Comparison of ENCODE assay signal across 10 cellular contexts in genomic region chr10:80289451-80290287, GRCh38. TPM values are rescaled to one million over a fixed set of nuclear protein-coding genes. Genes with fewer than 3 reads are reported as not detected.
DNase-seq lines count a peak whose midpoint lies in the region; ATAC-seq, FAIRE-seq and TF ChIP-seq lines count a peak whose summit lies in the region.
"Had no signal": no experiment of that assay in that cellular context is flagged by ENCODE, and none has a peak within 500 bp of the region (broad histone marks: within the 10 kb centered on the region; RNA-seq: fewer than 3 reads in every experiment).

Gene MAT1A (minus strand): TSS chr10:80289658. CDS start chr10:80289423, 235 bp downstream.

- peak within 1 kb of the TSS; percentile 11; the same call in 1 of the 2 replicates for H3K4me3 ChIP-seq in Caco-2 (ENCODE audit: low read depth, low read length)
- H3K4me3 ChIP-seq in Karpas-422 (ENCODE audit: low read length): no peak within 1 kb of the TSS
- no peak within 1 kb of the TSS for H3K4me3 ChIP-seq in body of pancreas
- peak within 1 kb of the TSS; percentile 44 to 67 (median 62) for H3K4me3 ChIP-seq in HepG2 (replicated peaks in 1 of 3; ENCODE audit: insufficient read depth in 1 of 3, low read depth in 2 of 3, low read length in 3 of 3)
- H3K4me3 ChIP-seq in smooth muscle cell: no peak within 1 kb of the TSS

- H3K9me3 Mint-ChIP-seq in Caco-2 (ENCODE audit: unreplicated experiment): no peaks in the 10 kb centered on the region
- H3K9me3 Mint-ChIP-seq in CD14-positive monocyte: no peaks in the 10 kb centered on the region
- H3K9me3 Mint-ChIP-seq in natural killer cell treated with Interleukin-12 subunit alpha and Interleukin-12 subunit beta and Interleukin-15 and Interleukin-18, amount 100 ng/mL, for 72 hours: no peaks in the 10 kb centered on the region

- H3K4me1 Mint-ChIP-seq in Caco-2 (ENCODE audit: low read depth, unreplicated experiment) (peaks cover 15% of the 10 kb centered on the region), CD14-positive monocyte (peaks cover 6% of the 10 kb centered on the region)
- no peaks in the 10 kb centered on the region for H3K4me1 Mint-ChIP-seq in natural killer cell treated with Interleukin-12 subunit alpha and Interleukin-12 subunit beta and Interleukin-15 and Interleukin-18, amount 100 ng/mL, for 72 hours (ENCODE audit: low read depth in 2 of 2)

- peak; percentile 19 to 84 (median 76) for TF ChIP-seq POLR2A in body of pancreas (IDR thresholded peaks at IDR 0.05)
- peak; percentile 35 to 76; a peak in 3 of 4 replicates for TF ChIP-seq POLR2A in HepG2 (IDR thresholded peaks at IDR 0.05; ENCODE audit: insufficient read depth in 1 of 2, low read depth in 2 of 2, low read length in 2 of 2)

- H3K9ac ChIP-seq in Karpas-422 (ENCODE audit: low read length): no peak within 1 kb of the TSS
- peak within 1 kb of the TSS; percentile 74 for H3K9ac ChIP-seq in HepG2 (ENCODE audit: insufficient read depth, low read depth, low read length)
- H3K9ac ChIP-seq in smooth muscle cell (ENCODE audit: low read depth): no peak within 1 kb of the TSS

- H3K4me1 ChIP-seq in Caco-2 (peaks cover 25% of the 10 kb centered on the region), Karpas-422 (ENCODE audit: low read length) (peaks cover 16% of the 10 kb centered on the region), body of pancreas (peaks cover 36% of the 10 kb centered on the region), HepG2 (ENCODE audit: insufficient read depth, low read length) (peaks cover 93% of the 10 kb centered on the region), smooth muscle cell (ENCODE audit: low read depth) (no peaks in the 10 kb centered on the region)

- peak; percentile 64 to 66 for DNase-seq in Caco-2
- no peak for DNase-seq in Karpas-422
- peak; percentile 77 to 89 (median 83) for DNase-seq in body of pancreas
- DNase-seq in HepG2 (ENCODE audit: low spot score): peak; percentile 84
- DNase-seq in CD14-positive monocyte (ENCODE audit: low spot score): no peak
- DNase-seq in smooth muscle cell (lab: John Stamatoyannopoulos, UW; ENCODE audit: unreplicated experiment): no peak
- no peak for DNase-seq in natural killer cell treated with Interleukin-12 subunit alpha and Interleukin-12 subunit beta and Interleukin-15 and Interleukin-18, amount 100 ng/mL, for 72 hours (ENCODE audit: low spot score)
- no peak for DNase-seq in pons (ENCODE audit: low spot score)
- DNase-seq: cerebellar nuclear complex, islet precursor cell had no signal

- intact Hi-C loops in Caco-2 (cut with micrococcal nuclease; ENCODE audit: unreplicated experiment) (loop anchor here (2.0 kb wide), 1 partner anchor 17 kb away; no protein-coding TSS in a partner anchor), body of pancreas (cut with DNase I) (no loop called here), HepG2 (cut with micrococcal nuclease; ENCODE audit: unreplicated experiment) (loop anchor here (1.0 kb wide), 1 partner anchor 28 kb away; no protein-coding TSS in a partner anchor), CD14-positive monocyte (cut with micrococcal nuclease) (no loop called here)

- peak in 1 of 2 experiments; percentile 35 for TF ChIP-seq CTCF in Caco-2 (IDR thresholded peaks at IDR 0.05; ENCODE audit: insufficient read depth in 1 of 2, low read depth in 1 of 2, low read length in 1 of 2, severe bottlenecking in 1 of 2, unreplicated experiment in 1 of 2)
- peak in 5 of 7 experiments; percentile 32 to 61 (median 47) for TF ChIP-seq CTCF in body of pancreas (IDR thresholded peaks at IDR 0.05)
- peak; percentile 66 for TF ChIP-seq CTCF in HepG2 (CRISPR knock-in tag; IDR thresholded peaks at IDR 0.05)
- TF ChIP-seq CTCF in CD14-positive monocyte (IDR thresholded peaks at IDR 0.05): no peak
- TF ChIP-seq CTCF in smooth muscle cell (IDR thresholded peaks at IDR 0.05; ENCODE audit: borderline replicate concordance, insufficient read depth, poor library complexity, severe bottlenecking): no peak

- peak; percentile 94 for FAIRE-seq in HepG2 (lab: Jason Lieb, UNC)

- no peaks in the 10 kb centered on the region for H3F3A ChIP-seq in smooth muscle cell (ENCODE audit: low read depth)

- H3K9me3 ChIP-seq in Caco-2 (no peaks in the 10 kb centered on the region), Karpas-422 (ENCODE audit: low read length) (no peaks in the 10 kb centered on the region), body of pancreas (no peaks in the 10 kb centered on the region), HepG2 (ENCODE audit: low read length) (no peaks in the 10 kb centered on the region), smooth muscle cell (replicated peaks; ENCODE audit: low read depth) (no peaks in the 10 kb centered on the region)

- ATAC-seq in body of pancreas (peak; percentile 91), HepG2 (peak; percentile 76)
- no peak for ATAC-seq in natural killer cell treated with Interleukin-12 subunit alpha and Interleukin-12 subunit beta and Interleukin-15 and Interleukin-18, amount 100 ng/mL, for 72 hours

- TF ChIP-seq RAD21 in HepG2 (CRISPR knock-in tag; IDR thresholded peaks at IDR 0.05): 0 out of 2 replicates have a peak, but pooled peaks have one; percentile 8

- H3K9me2 ChIP-seq in Karpas-422 (replicated peaks; ENCODE audit: insufficient read depth, low read length): no peaks in the 10 kb centered on the region

- in situ Hi-C loops in HepG2 (cut with HindIII; ENCODE audit: extremely low pct_ligation_motif_present, low pct_unique_long_range_greater_than_20kb): no loop called here

- H3K27ac ChIP-seq in Karpas-422 (ENCODE audit: low read length): no peak within 1 kb of the TSS
- peak within 1 kb of the TSS; percentile 85 to 91 (median 90) for H3K27ac ChIP-seq in body of pancreas
- peak within 1 kb of the TSS; percentile 94 for H3K27ac ChIP-seq in HepG2 (ENCODE audit: extremely low read length, insufficient read depth, low read length)
- H3K27ac ChIP-seq in smooth muscle cell (ENCODE audit: low read depth): no peak within 1 kb of the TSS

- H4K20me1 ChIP-seq in Karpas-422 (ENCODE audit: insufficient read depth, low read depth, low read length): no peaks in the 10 kb centered on the region
- no peaks in the 10 kb centered on the region for H4K20me1 ChIP-seq in HepG2 (ENCODE audit: insufficient read depth, low read length)
- H4K20me1 ChIP-seq in smooth muscle cell (ENCODE audit: low read depth): no peaks in the 10 kb centered on the region

- BruUV-seq in Caco-2 (replicated peaks; lab: Mats Ljungman, UMichigan): no TSS peak
- BruUV-seq in HepG2 (replicated peaks; lab: Mats Ljungman, UMichigan): no TSS peak

- H2AFZ ChIP-seq in Karpas-422 (ENCODE audit: low read length) (no peak within 1 kb of the TSS), HepG2 (ENCODE audit: low read length) (peak within 1 kb of the TSS; percentile 100), smooth muscle cell (ENCODE audit: low read depth) (no peak within 1 kb of the TSS)

- TF ChIP-seq EP300 in HepG2 (IDR thresholded peaks at IDR 0.05; ENCODE audit: low read depth in 2 of 2, low read length in 2 of 2): peak in 1 of 2 experiments; percentile 50; a peak in 2 of 4 replicates
- TF ChIP-seq EP300 in HepG2 (CRISPR knock-in tag; IDR thresholded peaks at IDR 0.05; ENCODE audit: borderline replicate concordance): peak; percentile 24; the same call in 1 of the 2 replicates

- H3K27me3 ChIP-seq in Caco-2 (replicated peaks; ENCODE audit: control insufficient read depth, insufficient read depth, low read length) (no peaks in the 10 kb centered on the region), Karpas-422 (ENCODE audit: low read length) (no peaks in the 10 kb centered on the region), body of pancreas (no peaks in the 10 kb centered on the region), HepG2 (ENCODE audit: control insufficient read depth in 1 of 2, insufficient read depth in 2 of 2, low read length in 2 of 2) (no peaks in the 10 kb centered on the region; a peak in 1 of 5 replicates), smooth muscle cell (ENCODE audit: low read depth) (peaks cover 3% of the 10 kb centered on the region)

- H3K27me3 Mint-ChIP-seq in Caco-2 (ENCODE audit: insufficient read depth, unreplicated experiment) (no peaks in the 10 kb centered on the region), CD14-positive monocyte (ENCODE audit: low read depth in 3 of 3) (peaks cover 2 to 8% (median 3%) of the 10 kb centered on the region in 3 donors)
- peaks cover 14 to 40% of the 10 kb centered on the region in 2 donors for H3K27me3 Mint-ChIP-seq in natural killer cell treated with Interleukin-12 subunit alpha and Interleukin-12 subunit beta and Interleukin-15 and Interleukin-18, amount 100 ng/mL, for 72 hours

- H3K27ac Mint-ChIP-seq in Caco-2 (ENCODE audit: unreplicated experiment) (peak within 1 kb of the TSS; percentile 20), CD14-positive monocyte (no peak within 1 kb of the TSS)
- H3K27ac Mint-ChIP-seq in natural killer cell treated with Interleukin-12 subunit alpha and Interleukin-12 subunit beta and Interleukin-15 and Interleukin-18, amount 100 ng/mL, for 72 hours: no peak within 1 kb of the TSS

- H3K79me2 ChIP-seq in Karpas-422 (ENCODE audit: low read length) (no peaks in the 10 kb centered on the region), HepG2 (ENCODE audit: insufficient read depth, low read length) (peaks cover 45% of the 10 kb centered on the region), smooth muscle cell (ENCODE audit: low read depth) (no peaks in the 10 kb centered on the region)

- H3K4me2 ChIP-seq in Karpas-422 (ENCODE audit: low read depth, low read length, poor library complexity, severe bottlenecking) (peak within 1 kb of the TSS; percentile 16), HepG2 (ENCODE audit: low read depth, low read length) (peak within 1 kb of the TSS; percentile 89), smooth muscle cell (no peak within 1 kb of the TSS)

- 4 to 10% methylated on average over 9 of the region's 9 CpGs for WGBS in body of pancreas, 2 donors
- 2% methylated on average over 9 of the region's 9 CpGs for WGBS in HepG2 (ENCODE audit: low lambda C conversion rate)
- WGBS in smooth muscle cell (ENCODE audit: low lambda C conversion rate): 42% methylated on average over 9 of the region's 9 CpGs

- POLR2A ChIA-PET in Caco-2 (lab: Charles Lee) (interaction anchor here (0.6 kb wide), 1 partner anchor 380 kb away, joined by 3 read pairs; no protein-coding TSS in a partner anchor), HepG2 (lab: Yijun Ruan, JAX) (interaction anchor here (1.0 to 6.5 kb wide), 11 partner anchors 8 to 209 kb away, joined by 3 to 69 read pairs (median 7); partner anchors contain the start of gene PRXL2A)

- no peaks in the 10 kb centered on the region for H3K36me3 Mint-ChIP-seq in Caco-2 (ENCODE audit: insufficient read depth, unreplicated experiment)
- H3K36me3 Mint-ChIP-seq in CD14-positive monocyte: no peaks in the 10 kb centered on the region
- no peaks in the 10 kb centered on the region for H3K36me3 Mint-ChIP-seq in natural killer cell treated with Interleukin-12 subunit alpha and Interleukin-12 subunit beta and Interleukin-15 and Interleukin-18, amount 100 ng/mL, for 72 hours

- CTCF ChIA-PET in Caco-2 (lab: Charles Lee): no interaction called here
- CTCF ChIA-PET in HepG2 (lab: Yijun Ruan, JAX; ENCODE audit: low intra/inter-chr PET ratio, low total read pairs): interaction anchor here (2.0 kb wide), 1 partner anchor 28 kb away, joined by 11 read pairs; no protein-coding TSS in a partner anchor

- H3K36me3 ChIP-seq in Caco-2 (ENCODE audit: control insufficient read depth, insufficient read depth, low read length): no peaks in the 10 kb centered on the region
- no peaks in the 10 kb centered on the region for H3K36me3 ChIP-seq in Karpas-422 (ENCODE audit: insufficient read depth, low read length)
- H3K36me3 ChIP-seq in body of pancreas (replicated peaks in 1 of 2; ENCODE audit: insufficient read depth in 1 of 2, low read depth in 2 of 2): no peaks in the 10 kb centered on the region
- H3K36me3 ChIP-seq in HepG2 (replicated peaks in 1 of 2; ENCODE audit: control insufficient read depth in 1 of 2, insufficient read depth in 2 of 2, low read length in 2 of 2): peaks cover 0 to 8% of the 10 kb centered on the region in 2 experiments; a peak in 4 of 5 replicates
- no peaks in the 10 kb centered on the region for H3K36me3 ChIP-seq in smooth muscle cell (ENCODE audit: low read depth)

- H3K4me3 Mint-ChIP-seq in Caco-2 (ENCODE audit: unreplicated experiment) (peak within 1 kb of the TSS; percentile 49), CD14-positive monocyte (no peak within 1 kb of the TSS)
- H3K4me3 Mint-ChIP-seq in natural killer cell treated with Interleukin-12 subunit alpha and Interleukin-12 subunit beta and Interleukin-15 and Interleukin-18, amount 100 ng/mL, for 72 hours: no peak within 1 kb of the TSS

RNA-seq across cellular contexts. Expression of gene MAT1A, which starts in this region (rescaled TPM):
- total RNA-seq in Caco-2 (2022): 3.2 and 3.4 TPM in 2 replicates
- not detected in 2 replicates for total RNA-seq in Karpas-422 (2014; rRNA removed; shearing (Covaris generic); ENCODE audit: low replicate concordance)
- total RNA-seq in body of pancreas: 10 to 100 TPM in 1 of 2 donors, 1 to 10 TPM in 1; 9.6 to 11.9 TPM
- total RNA-seq in HepG2 (2016; rRNA removed; fragmentation: Illumina TruSeq; extraction: Trizol): 76.9 and 101 TPM in 2 replicates
- total RNA-seq in HepG2 (2016; cell fraction: cytosol; rRNA removed; fragmentation: Illumina TruSeq; extraction: Trizol; ENCODE audit: low read depth): 8.2 and 9.7 TPM in 2 replicates
- 77.4 and 101 TPM in 2 replicates for total RNA-seq in HepG2 (2016; cell fraction: insoluble cytoplasmic fraction; rRNA removed; fragmentation: Illumina TruSeq; extraction: Trizol)
- 35.3 and 36.5 TPM in 2 replicates for total RNA-seq in HepG2 (2016; cell fraction: membrane; rRNA removed; fragmentation: Illumina TruSeq; extraction: Trizol)
- 51.9 and 57.9 TPM in 2 replicates for total RNA-seq in HepG2 (2016; cell fraction: nucleus; rRNA removed; fragmentation: Illumina TruSeq; extraction: Trizol)
- 57.1 and 71.8 TPM in 2 replicates for polyA plus RNA-seq in HepG2 (2011; rRNA removed)
- 67.8 and 68.7 TPM in 2 replicates for polyA plus RNA-seq in HepG2 (2011; cell fraction: cytosol; rRNA removed)
- polyA plus RNA-seq in HepG2 (2011; cell fraction: nucleus; rRNA removed): 86.2 and 106 TPM in 2 replicates
- 51.2 and 64.8 TPM in 2 replicates for polyA plus RNA-seq in HepG2 (2012)
- polyA plus RNA-seq in HepG2 (2016; cell fraction: cytosol; fragmentation: Illumina TruSeq; extraction: Trizol; ENCODE audit: low read depth): 7.9 and 9.8 TPM in 2 replicates
- polyA plus RNA-seq in HepG2 (2016; cell fraction: insoluble cytoplasmic fraction; fragmentation: Illumina TruSeq; extraction: Trizol; ENCODE audit: low read depth): 98.3 and 108 TPM in 2 replicates
- 26.5 and 26.9 TPM in 2 replicates for polyA plus RNA-seq in HepG2 (2016; cell fraction: membrane; fragmentation: Illumina TruSeq; extraction: Trizol; ENCODE audit: low read depth)
- polyA plus RNA-seq in HepG2 (2016; cell fraction: nucleus; fragmentation: Illumina TruSeq; extraction: Trizol; ENCODE audit: insufficient read depth, low read depth): 93.4 and 100 TPM in 2 replicates
- polyA minus RNA-seq in HepG2 (2011; rRNA and poly(A)+ RNA removed; ENCODE audit: low replicate concordance): 0.07 and 103 TPM in 2 replicates
- 28.5 and 32.8 TPM in 2 replicates for polyA minus RNA-seq in HepG2 (2011; cell fraction: cytosol; rRNA and poly(A)+ RNA removed)
- polyA minus RNA-seq in HepG2 (2011; cell fraction: nucleus; rRNA and poly(A)+ RNA removed): 23.2 and 35.9 TPM in 2 replicates
- polyA plus RNA-seq in CD14-positive monocyte: not detected
- 0.09 TPM in 1 of 2 replicates, not detected in the other for total RNA-seq in smooth muscle cell
- polyA plus RNA-seq in smooth muscle cell: not detected in 2 replicates
- total RNA-seq in natural killer cell treated with Interleukin-12 subunit alpha and Interleukin-12 subunit beta and Interleukin-15 and Interleukin-18, amount 100 ng/mL, for 72 hours: not detected

Comparison
In these comparisons a context has a peak if more than half of its experiments do, and no peak if none do; other contexts are left out.
1. DNase-seq: peak in Caco-2 (2 of 2), body of pancreas (4 of 4) and HepG2 (single experiment); none in Karpas-422 (single experiment), CD14-positive monocyte (single experiment), smooth muscle cell (single experiment), natural killer cell treated with Interleukin-12 subunit alpha and Interleukin-12 subunit beta and Interleukin-15 and Interleukin-18, amount 100 ng/mL, for 72 hours (single experiment) and pons (single experiment).
2. H3K4me3 ChIP-seq: peak in Caco-2 (single experiment) and HepG2 (3 of 3); none in Karpas-422 (single experiment), body of pancreas (0 of 2) and smooth muscle cell (single experiment).
3. CTCF ChIP-seq: peak in body of pancreas (5 of 7) and HepG2 (single experiment); none in CD14-positive monocyte (single experiment) and smooth muscle cell (single experiment).
4. H3K27ac ChIP-seq: peak in body of pancreas (4 of 4) and HepG2 (single experiment); none in Karpas-422 (single experiment) and smooth muscle cell (single experiment).
5. ATAC-seq: peak in body of pancreas (single experiment) and HepG2 (single experiment); none in natural killer cell treated with Interleukin-12 subunit alpha and Interleukin-12 subunit beta and Interleukin-15 and Interleukin-18, amount 100 ng/mL, for 72 hours (0 of 2).
6. intact Hi-C loops: an anchor here in Caco-2 (2.0 kb wide) and HepG2 (1.0 kb wide); none called in body of pancreas and CD14-positive monocyte.